18 cellular contexts compared by ENCODE assay signal in the genomic region with DNA sequence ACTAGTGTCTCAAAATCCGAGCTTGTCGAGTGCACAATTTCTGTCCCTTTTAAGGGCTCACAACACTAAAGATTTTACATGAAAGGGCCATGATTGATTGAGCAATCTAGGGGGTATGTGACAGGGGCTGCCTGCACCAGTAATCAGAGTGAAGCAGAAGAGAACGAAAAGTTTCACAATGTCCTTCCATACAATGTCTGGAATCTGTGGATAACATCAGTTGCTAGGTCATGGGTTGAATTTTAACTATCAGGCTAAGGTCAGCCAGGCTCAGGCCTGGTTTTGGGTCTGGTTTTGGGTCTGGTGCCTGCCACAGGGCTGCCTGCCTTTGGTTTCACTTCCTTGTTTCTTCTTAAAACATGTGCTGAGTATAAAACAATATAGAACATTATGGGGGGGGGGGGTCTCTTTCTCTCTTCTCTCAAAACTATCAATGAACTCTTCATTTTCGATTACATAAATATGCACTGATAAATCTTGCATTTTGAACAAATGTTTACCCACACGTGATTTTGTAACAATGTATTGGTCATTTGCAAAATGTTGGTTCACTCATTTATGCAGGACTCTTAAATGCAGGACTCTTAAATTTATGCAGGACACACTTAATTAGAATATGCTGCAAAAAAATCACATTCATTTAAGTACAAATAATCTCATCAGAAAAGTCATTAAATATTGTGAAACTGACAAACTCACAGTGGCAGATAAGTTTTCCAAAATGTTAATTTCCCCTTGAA.
A peak's percentile ranks its signal among the peaks of the same experiment; 100 is the strongest.
DNase-seq lines count a peak whose midpoint lies in the region; ATAC-seq and TF ChIP-seq lines count a peak whose summit lies in the region.
"Had no signal": no experiment of that assay in that cellular context is flagged by ENCODE, and none has a peak within 500 bp of the region (broad histone marks: within the 10 kb centered on the region; RNA-seq: fewer than 3 reads in every experiment).

No MANE protein-coding gene starts in this region.

- 24% methylated on average over 5 of the region's 5 CpGs for WGBS in liver

- ATAC-seq in GM18867 (IDR thresholded peaks at IDR 0.05; ENCODE audit: unreplicated experiment) (no peak), esophagus mucosa (no peak), GM21360 (IDR thresholded peaks at IDR 0.05; ENCODE audit: unreplicated experiment) (no peak)
- ATAC-seq: heart left ventricle had no signal

- no peak overlapping the region for H3K9ac ChIP-seq in liver (ENCODE audit: low read depth in 1 of 2, low read length in 2 of 2)
- H3K9ac ChIP-seq: GM23248 had no signal

- H2AFZ ChIP-seq in ACC112 (ENCODE audit: low read length, unreplicated experiment), result peak overlapping the region; percentile 77
- H2AFZ ChIP-seq: GM23248 had no signal

- in situ Hi-C loops in KBM-7 (cut with MboI; ENCODE audit: low pct_unique_long_range_greater_than_20kb, low sequenced_read_pairs), result no loop called here

- H3K9me3 ChIP-seq in liver (ENCODE audit: control insufficient read depth in 4 of 4, low read length in 3 of 4), result no peaks in the 10 kb centered on the region
- H3K9me3 ChIP-seq: adrenal gland, heart left ventricle had no signal

- no peak for TF ChIP-seq CTCF in liver (IDR thresholded peaks at IDR 0.05; ENCODE audit: low read depth, low read length, missing input control)

- no peak overlapping the region for H3K4me3 ChIP-seq in ACC112 (ENCODE audit: low read depth, low read length)
- no peak overlapping the region for H3K4me3 ChIP-seq in liver (ENCODE audit: low read depth in 1 of 3, low read length in 3 of 3)
- H3K4me3 ChIP-seq: adrenal gland, GM23248, heart left ventricle had no signal

- H3K4me1 ChIP-seq in ACC112 (ENCODE audit: control insufficient read depth, insufficient read depth, low read length, unreplicated experiment), result no peaks in the 10 kb centered on the region
- H3K4me1 ChIP-seq in liver (ENCODE audit: control insufficient read depth in 4 of 4, insufficient read depth in 4 of 4, low read length in 3 of 4), result peaks cover 0 to 9% (median 4%) of the 10 kb centered on the region in 4 donors
- H3K4me1 ChIP-seq: adrenal gland, heart left ventricle had no signal

- no peaks in the 10 kb centered on the region for H3K36me3 ChIP-seq in ACC112 (ENCODE audit: insufficient read depth, low read length)
- H3K36me3 ChIP-seq in liver (ENCODE audit: control insufficient read depth in 4 of 4, insufficient read depth in 3 of 4, low read depth in 1 of 4, low read length in 3 of 4), result no peaks in the 10 kb centered on the region
- H3K36me3 ChIP-seq: adrenal gland, heart left ventricle had no signal

- TF ChIP-seq RAD21 in liver (IDR thresholded peaks at IDR 0.05), result peak in 1 of 2 donors; percentile 42

- H3K27me3 ChIP-seq in ACC112 (ENCODE audit: insufficient read depth, low read length), result peaks cover 2% of the 10 kb centered on the region
- H3K27me3 ChIP-seq in liver (ENCODE audit: control insufficient read depth in 4 of 4, insufficient read depth in 4 of 4, low read length in 3 of 4), result no peaks in the 10 kb centered on the region
- H3K27me3 ChIP-seq: adrenal gland, heart left ventricle had no signal

- H3K27ac ChIP-seq in ACC112 (ENCODE audit: low read depth, low read length), result no peak overlapping the region
- H3K27ac ChIP-seq in liver (ENCODE audit: low read depth in 1 of 2, low read length in 2 of 2), result peak overlapping the region; percentile 16 to 19
- H3K27ac ChIP-seq: adrenal gland, GM23248, heart left ventricle had no signal

- DNase-seq in KBM-7 (peak; percentile 26), RPMI8226 (peak; percentile 24)
- no peak for DNase-seq in stimulated activated CD4-positive, alpha-beta T cell treated with anti-CD3 and anti-CD28 coated beads, Interleukin-2, amount 100 ng/mL, for 24 hours
- DNase-seq: activated effector memory CD4-positive, alpha-beta T cell treated with Interleukin-2 at 50 U/mL for 16 hours; adrenal gland; effector memory CD4-positive, alpha-beta T cell; EL; GM23248; heart left ventricle; immature natural killer cell; mammary epithelial cell; NCI-H1417 treated with DMSO at 0.1 percent for 48 hours; nephron progenitor cell had no signal

- H3K79me2 ChIP-seq in ACC112 (ENCODE audit: control insufficient read depth, insufficient read depth, low read length, unreplicated experiment), result no peaks in the 10 kb centered on the region

TF ChIP-seq in liver, 16 proteins besides CTCF, POLR2A, EP300 and RAD21:
- TF ChIP-seq SP1 (IDR thresholded peaks at IDR 0.05) (peak; percentile 76), ZBTB33 (IDR thresholded peaks at IDR 0.05) (peak; percentile 36), NR2F2 (IDR thresholded peaks at IDR 0.05) (peak; percentile 35), HNF4A (conservative IDR thresholded peaks at IDR 0.05) (peak; percentile 53 to 55), EGR1 (IDR thresholded peaks at IDR 0.05; ENCODE audit: low read depth in 2 of 2) (no peak), ATF3 (IDR thresholded peaks at IDR 0.05) (no peak), RXRA (IDR thresholded peaks at IDR 0.05) (peak; percentile 67 to 71), YY1 (IDR thresholded peaks at IDR 0.05) (peak; percentile 73), HNF4G (IDR thresholded peaks at IDR 0.05) (no peak)
- TF ChIP-seq, protein P1, sequence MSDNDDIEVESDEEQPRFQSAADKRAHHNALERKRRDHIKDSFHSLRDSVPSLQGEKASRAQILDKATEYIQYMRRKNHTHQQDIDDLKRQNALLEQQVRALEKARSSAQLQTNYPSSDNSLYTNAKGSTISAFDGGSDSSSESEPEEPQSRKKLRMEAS (IDR thresholded peaks at IDR 0.05), result peak; percentile 31

Comparison
In these comparisons a context has a peak if more than half of its experiments do, and no peak if none do; other contexts are left out.
1. DNase-seq: peak in KBM-7 (single experiment) and RPMI8226 (single experiment); none in stimulated activated CD4-positive, alpha-beta T cell treated with anti-CD3 and anti-CD28 coated beads, Interleukin-2, amount 100 ng/mL, for 24 hours (0 of 2).